Comparison of ENCODE assay signal across 21 cellular contexts in the genomic region with DNA sequence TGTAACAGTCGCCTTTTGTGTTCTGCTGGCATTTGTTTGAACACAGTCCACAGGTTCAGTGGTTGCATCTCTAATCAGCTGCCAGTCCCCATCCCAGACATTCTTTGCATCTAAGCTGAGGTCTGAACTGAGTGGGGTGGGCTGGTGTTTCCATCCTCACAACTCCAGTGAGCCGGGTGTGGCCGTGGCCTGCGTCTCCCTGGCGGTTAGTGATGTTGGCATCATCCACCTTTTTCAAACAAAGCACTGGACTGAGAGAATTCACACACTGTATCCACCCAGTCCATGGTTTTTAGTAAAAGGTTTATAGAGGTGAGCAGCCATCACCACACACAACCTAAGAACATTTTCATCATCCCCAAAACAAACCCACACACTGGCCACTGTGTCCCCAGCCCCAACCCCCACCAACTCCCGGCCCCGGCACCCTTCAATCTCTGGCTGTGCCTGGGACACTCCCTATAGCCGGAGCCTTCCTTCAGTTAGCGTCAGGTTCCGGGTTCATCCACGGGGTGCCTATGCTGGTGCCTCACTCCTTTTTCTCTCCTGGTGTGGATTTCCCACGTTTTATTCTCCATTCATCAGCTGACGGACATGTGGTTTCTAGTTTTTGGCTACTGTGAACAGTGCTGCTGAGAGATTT. TPM values are rescaled to one million over a fixed set of nuclear protein-coding genes. Genes with fewer than 3 reads are reported as not detected.
A peak's percentile ranks its signal among the peaks of the same experiment; 100 is the strongest.
DNase-seq lines count a peak whose midpoint lies in the region; ATAC-seq, FAIRE-seq and TF ChIP-seq lines count a peak whose summit lies in the region.
"Had no signal": no experiment of that assay in that cellular context is flagged by ENCODE, and none has a peak within 500 bp of the region (broad histone marks: within the 10 kb centered on the region; RNA-seq: fewer than 3 reads in every experiment).

No MANE protein-coding gene starts in this region.

- BruUV-seq in K562 (replicated peaks; lab: Mats Ljungman, UMichigan) (no TSS peak), PC-9 (replicated peaks; lab: Mats Ljungman, UMichigan) (no TSS peak)

- H3K9me1 ChIP-seq in K562 (ENCODE audit: control insufficient read depth, insufficient read depth, low read length): no peaks in the 10 kb centered on the region

- WGBS in GM23248 (ENCODE audit: low coverage in 1 of 2, low lambda C conversion rate in 2 of 2, missing lambda C conversion rate in 2 of 2), 2 experiments: 46 to 57% methylated on average over 9 to 13 of the region's 13 CpGs
- WGBS in K562 (ENCODE audit: insufficient coverage, low coverage, missing lambda C conversion rate): 79% methylated on average over 12 of the region's 13 CpGs

- H2AFZ ChIP-seq in GM23248: no peak overlapping the region
- no peak overlapping the region for H2AFZ ChIP-seq in K562 (ENCODE audit: low read depth, low read length)
- no peak overlapping the region for H2AFZ ChIP-seq in PC-9

- DNase-seq in activated effector memory CD4-positive, alpha-beta T cell treated with anti-CD3 and anti-CD28 coated beads, Interleukin-2, amount 50 U/mL, for 16 hours: peak; percentile 53
- no peak for DNase-seq in activated effector memory CD4-positive, alpha-beta T cell treated with Interleukin-2 at 50 U/mL for 16 hours
- no peak for DNase-seq in GM23248
- DNase-seq in K562 (ENCODE audit: extremely low read depth in 1 of 4, low spot score in 3 of 4): no peak
- DNase-seq in posterior vena cava (ENCODE audit: low spot score): peak; percentile 55
- DNase-seq in stimulated activated naive CD4-positive, alpha-beta T cell (lab: John Stamatoyannopoulos, UW): no peak
- no peak for DNase-seq in PC-9
- DNase-seq: BE2C; CD8-positive, alpha-beta memory T cell; DMS 273 treated with DMSO at 0.1 percent for 48 hours; IMR-90; NCI-H146; NCI-H2081 treated with DMSO at 0.1 percent for 48 hours; NCI-H2227 treated with DMSO at 0.1 percent for 48 hours; NCI-H524 treated with DMSO at 0.1 percent for 48 hours; NK-92 treated with Interleukin-12 subunit alpha and Interleukin-12 subunit beta, amount 100 ng/mL, for 24 hours; OCI-M1; Right ventricle myocardium superior had no signal

- no peak for TF ChIP-seq CTCF in K562 (IDR thresholded peaks at IDR 0.05 in 2 of 3, conservative IDR thresholded peaks at IDR 0.05 in 1 of 3; ENCODE audit: insufficient read depth in 2 of 3, low read depth in 1 of 3, low read length in 3 of 3)
- TF ChIP-seq CTCF in PC-9 (conservative IDR thresholded peaks at IDR 0.05): no peak

- H3K9me3 ChIP-seq in GM23248 (ENCODE audit: low read depth) (no peaks in the 10 kb centered on the region), K562 (replicated peaks; ENCODE audit: control insufficient read depth, insufficient read depth, low read depth, low read length) (no peaks in the 10 kb centered on the region), PC-9 (ENCODE audit: insufficient read depth, low read depth) (no peaks in the 10 kb centered on the region)
- H3K9me3 ChIP-seq: BE2C, HAP-1 had no signal

- 0 out of 2 replicates have a peak overlapping the region, but pooled peaks have one; percentile 18 for H3K27ac ChIP-seq in GM23248
- no peak overlapping the region for H3K27ac ChIP-seq in K562 (ENCODE audit: extremely low read depth, low read depth, low read length)
- no peak overlapping the region for H3K27ac ChIP-seq in PC-9

- H3K79me2 ChIP-seq in GM23248 (ENCODE audit: insufficient read depth) (0 out of 2 replicates have a peak, but pooled peaks cover 5% of the 10 kb centered on the region), K562 (ENCODE audit: control insufficient read depth, insufficient read depth, low read length) (peaks cover 8% of the 10 kb centered on the region), PC-9 (ENCODE audit: low read depth) (peaks cover 4% of the 10 kb centered on the region)

- intact Hi-C loops in K562 (cut with micrococcal nuclease) (no loop called here), posterior vena cava (cut with DNase I) (no loop called here), PC-9 (cut with micrococcal nuclease; ENCODE audit: unreplicated experiment) (no loop called here)

- H3K4me1 ChIP-seq in GM23248 (ENCODE audit: insufficient read depth): no peaks in the 10 kb centered on the region
- H3K4me1 ChIP-seq in K562 (replicated peaks in 1 of 2; ENCODE audit: control insufficient read depth in 2 of 2, insufficient read depth in 2 of 2, low read length in 2 of 2): peaks cover 2 to 34% of the 10 kb centered on the region in 2 experiments; a peak in 3 of 5 replicates
- H3K4me1 ChIP-seq in PC-9 (replicated peaks; ENCODE audit: insufficient read depth): peaks cover under 1% of the 10 kb centered on the region; the same call in 1 of the 2 replicates
- H3K4me1 ChIP-seq: BE2C, HAP-1 had no signal

- 0 out of 2 replicates have a peak overlapping the region, but pooled peaks have one; percentile 18 for H3K9ac ChIP-seq in GM23248
- no peak overlapping the region for H3K9ac ChIP-seq in K562 (ENCODE audit: insufficient read depth in 1 of 2, low read depth in 2 of 2, low read length in 2 of 2)

- no peaks in the 10 kb centered on the region for H3K27me3 ChIP-seq in GM23248 (replicated peaks; ENCODE audit: insufficient read depth)
- no peaks in the 10 kb centered on the region for H3K27me3 ChIP-seq in K562 (ENCODE audit: control insufficient read depth in 2 of 2, insufficient read depth in 2 of 2, low read length in 2 of 2)
- H3K27me3 ChIP-seq in PC-9 (ENCODE audit: insufficient read depth, low read depth): no peaks in the 10 kb centered on the region
- H3K27me3 ChIP-seq: BE2C had no signal

- TF ChIP-seq POLR2A in K562 (conservative IDR thresholded peaks at IDR 0.05): peak; percentile 6; the same call in 1 of the 2 replicates

- H3K9me2 ChIP-seq in GM23248 (ENCODE audit: insufficient read depth): no peaks in the 10 kb centered on the region
- no peaks in the 10 kb centered on the region for H3K9me2 ChIP-seq in PC-9 (ENCODE audit: insufficient read depth)

- H3K4me3 ChIP-seq in GM23248: no peak overlapping the region
- H3K4me3 ChIP-seq in K562: no peak overlapping the region
- H3K4me3 ChIP-seq in PC-9: no peak overlapping the region
- H3K4me3 ChIP-seq: HAP-1 had no signal

- TF ChIP-seq RAD21 in K562 (CRISPR knock-in tag; conservative IDR thresholded peaks at IDR 0.05 in 1 of 2, IDR thresholded peaks at IDR 0.05 in 1 of 2): no peak

- ATAC-seq in K562 (peak; percentile 4; the same call in 1 of the 3 replicates), GM18909 (IDR thresholded peaks at IDR 0.05; ENCODE audit: poor library complexity, unreplicated experiment) (no peak)

- FAIRE-seq in K562 (lab: Jason Lieb, UNC): no peak
- FAIRE-seq: GM18507 had no signal

- no peaks in the 10 kb centered on the region for H4K20me1 ChIP-seq in GM23248 (ENCODE audit: insufficient read depth)
- no peaks in the 10 kb centered on the region for H4K20me1 ChIP-seq in K562 (replicated peaks; ENCODE audit: control insufficient read depth, insufficient read depth, low read length)
- H4K20me1 ChIP-seq in PC-9 (ENCODE audit: insufficient read depth): 0 out of 2 replicates have a peak, but pooled peaks cover 6% of the 10 kb centered on the region

- H3F3A ChIP-seq in GM23248 (ENCODE audit: insufficient read depth) (peaks cover 14% of the 10 kb centered on the region; the same call in 1 of the 2 replicates), PC-9 (ENCODE audit: insufficient read depth, low read depth) (peaks cover 5% of the 10 kb centered on the region; the same call in 1 of the 2 replicates)

- POLR2A ChIA-PET in K562 (lab: Yijun Ruan, JAX): interaction anchor here (0.7 to 1.6 kb wide), 3 partner anchors 9 to 278 kb away, joined by 3 to 5 read pairs (median 3); no protein-coding TSS in a partner anchor
- POLR2A ChIA-PET in PC-9 (lab: Charles Lee; ENCODE audit: unreplicated experiment): no interaction called here

- H3K4me2 ChIP-seq in GM23248 (ENCODE audit: unreplicated experiment) (no peak overlapping the region), K562 (ENCODE audit: insufficient read depth, low read length) (no peak overlapping the region), PC-9 (no peak overlapping the region)

- H3K36me3 ChIP-seq in GM23248 (ENCODE audit: low read depth) (peaks cover 4% of the 10 kb centered on the region; the same call in 1 of the 2 replicates), K562 (ENCODE audit: control insufficient read depth, insufficient read depth, low read length) (peaks cover 39% of the 10 kb centered on the region; the same call in 2 of the 3 replicates), PC-9 (ENCODE audit: low read depth) (peaks cover 16% of the 10 kb centered on the region)

- in situ Hi-C loops in GM23248 (cut with MboI) (no loop called here), K562 (cut with MboI) (no loop called here)

- TF ChIP-seq EP300 in K562 (IDR thresholded peaks at IDR 0.05; ENCODE audit: low read length): no peak

- CTCF ChIA-PET in K562 (lab: Yijun Ruan, JAX; ENCODE audit: low intra/inter-chr PET ratio) (no interaction called here), PC-9 (lab: Charles Lee) (no interaction called here)

RNA-seq across cellular contexts. Expression of gene DDX51, which starts 6.5 kb away (rescaled TPM):
- 7.5 and 8.2 TPM in 2 replicates for total RNA-seq in GM23248 (2014; rRNA removed; shearing (Covaris generic))
- polyA plus RNA-seq in GM23248 (2016; fragmentation: Nextera tagmentation; extraction: Ambion mirVana) (3.0 and 3.7 TPM in 2 replicates), K562 (2011; rRNA removed) (11.5 and 16.8 TPM in 2 replicates), K562 (2014; fragmentation: Illumina TruSeq; extraction: Trizol) (15.2 and 18.7 TPM in 2 replicates), K562 (2014; fragmentation: Nextera tagmentation; extraction: Ambion mirVana) (1 to 10 TPM; 1.1 TPM), K562 (2014; rRNA removed) (30.2 and 30.4 TPM in 2 replicates)
- 67.8 and 193 TPM in 2 replicates for total RNA-seq in K562 (2011; cell fraction: chromatin; rRNA removed; ENCODE audit: low replicate concordance)
- total RNA-seq in K562 (2011; cell fraction: nucleolus; rRNA removed): 119 and 131 TPM in 2 replicates
- 73.8 and 80.7 TPM in 2 replicates for total RNA-seq in K562 (2011; cell fraction: nucleoplasm; rRNA removed)
- total RNA-seq in K562 (2014; rRNA removed) (13.1 and 17.3 TPM in 2 replicates), K562 (2014; rRNA removed; fragmentation: Illumina TruSeq; extraction: Trizol) (6.3 and 8.0 TPM in 2 replicates), K562 (2015; rRNA removed; fragmentation: Illumina TruSeq; extraction: Trizol) (12.4 TPM in 2 replicates), K562 (2021) (28.9 and 35.9 TPM in 2 replicates), posterior vena cava (10 to 100 TPM in 1 of 2 donors, 1 to 10 TPM in 1; 9.7 to 10.2 TPM), PC-9 (2021) (16.2 and 19.7 TPM in 2 replicates)
- polyA plus RNA-seq in K562 (2011; cell fraction: cytosol; rRNA removed): 11.0 and 11.3 TPM in 2 replicates
- 90.6 and 110 TPM in 2 replicates for polyA plus RNA-seq in K562 (2011; cell fraction: nucleus; rRNA removed)
- 17.8 and 19.0 TPM in 2 replicates for polyA plus RNA-seq in K562 (2012)
- 3.7 and 6.8 TPM in 2 replicates for polyA minus RNA-seq in K562 (2011; rRNA and poly(A)+ RNA removed)
- 5.7 and 7.7 TPM in 2 replicates for polyA minus RNA-seq in K562 (2011; cell fraction: cytosol; rRNA and poly(A)+ RNA removed)
- 27.7 and 30.6 TPM in 2 replicates for polyA minus RNA-seq in K562 (2011; cell fraction: nucleus; rRNA and poly(A)+ RNA removed)

RNA-seq across cellular contexts. Expression of gene NOC4L, which starts 6.7 kb away (rescaled TPM):
- 7.2 and 10.2 TPM in 2 replicates for total RNA-seq in GM23248 (2014; rRNA removed; shearing (Covaris generic))
- polyA plus RNA-seq in GM23248 (2016; fragmentation: Nextera tagmentation; extraction: Ambion mirVana): 22.7 and 23.1 TPM in 2 replicates
- total RNA-seq in K562 (2011; cell fraction: chromatin; rRNA removed; ENCODE audit: low replicate concordance): 5.1 and 16.0 TPM in 2 replicates
- 19.2 and 20.4 TPM in 2 replicates for total RNA-seq in K562 (2011; cell fraction: nucleolus; rRNA removed)
- total RNA-seq in K562 (2011; cell fraction: nucleoplasm; rRNA removed): 6.3 and 8.9 TPM in 2 replicates
- total RNA-seq in K562 (2014; rRNA removed): 40.4 and 57.2 TPM in 2 replicates
- 3.2 and 4.9 TPM in 2 replicates for total RNA-seq in K562 (2014; rRNA removed; fragmentation: Illumina TruSeq; extraction: Trizol)
- 20.1 and 24.6 TPM in 2 replicates for total RNA-seq in K562 (2015; rRNA removed; fragmentation: Illumina TruSeq; extraction: Trizol)
- total RNA-seq in K562 (2021): 77.0 and 78.5 TPM in 2 replicates
- polyA plus RNA-seq in K562 (2011; rRNA removed): 4.4 and 8.8 TPM in 2 replicates
- polyA plus RNA-seq in K562 (2011; cell fraction: cytosol; rRNA removed): 7.3 and 22.0 TPM in 2 replicates
- polyA plus RNA-seq in K562 (2011; cell fraction: nucleus; rRNA removed): 16.8 and 33.7 TPM in 2 replicates
- 38.5 and 46.2 TPM in 2 replicates for polyA plus RNA-seq in K562 (2012)
- 20.0 and 44.9 TPM in 2 replicates for polyA plus RNA-seq in K562 (2014; fragmentation: Illumina TruSeq; extraction: Trizol)
- polyA plus RNA-seq in K562 (2014; fragmentation: Nextera tagmentation; extraction: Ambion mirVana): 1 to 10 TPM; 1.3 to 2.9 TPM
- 33.7 and 35.5 TPM in 2 replicates for polyA plus RNA-seq in K562 (2014; rRNA removed)
- polyA minus RNA-seq in K562 (2011; rRNA and poly(A)+ RNA removed): 1.5 and 3.8 TPM in 2 replicates
- polyA minus RNA-seq in K562 (2011; cell fraction: cytosol; rRNA and poly(A)+ RNA removed): 21.0 and 22.6 TPM in 2 replicates
- polyA minus RNA-seq in K562 (2011; cell fraction: nucleus; rRNA and poly(A)+ RNA removed): 7.9 and 9.6 TPM in 2 replicates
- 10 to 100 TPM; 11.2 to 13.6 TPM for total RNA-seq in posterior vena cava
- total RNA-seq in PC-9 (2021): 24.1 and 27.1 TPM in 2 replicates

Comparison
In these comparisons a context has a peak if more than half of its experiments do, and no peak if none do; other contexts are left out.
1. DNase-seq: peak in activated effector memory CD4-positive, alpha-beta T cell treated with anti-CD3 and anti-CD28 coated beads, Interleukin-2, amount 50 U/mL, for 16 hours (single experiment) and posterior vena cava (single experiment); none in activated effector memory CD4-positive, alpha-beta T cell treated with Interleukin-2 at 50 U/mL for 16 hours (single experiment), GM23248 (single experiment), K562 (0 of 4), stimulated activated naive CD4-positive, alpha-beta T cell (0 of 6) and PC-9 (0 of 2).